20 cellular contexts compared by ENCODE assay signal in genomic region chr2:16785072-16785638, GRCh38.
"Had no signal": no experiment of that assay in that cellular context is flagged by ENCODE, and none has a peak within 500 bp of the region (broad histone marks: within the 10 kb centered on the region; RNA-seq: fewer than 3 reads in every experiment).

No MANE protein-coding gene starts in this region.

- ATAC-seq: foreskin keratinocyte; left cardiac atrium; left ventricle myocardium superior; naive thymus-derived CD4-positive, alpha-beta T cell; psoas muscle; sciatic nerve; stimulated activated memory B cell treated with anti-CD40 and anti-IgM and Interleukin-4, amounts not matched to agents 10 μg/mL and 1 μg/mL and 100 μg/mL, for 72 hours had no signal

- H3K27me3 Mint-ChIP-seq: stimulated activated memory B cell treated with anti-CD40 and anti-IgM and Interleukin-4, amounts not matched to agents 10 μg/mL and 1 μg/mL and 100 μg/mL, for 72 hours had no signal

- H3K27ac Mint-ChIP-seq: endodermal cell; naive thymus-derived CD4-positive, alpha-beta T cell; nephron progenitor cell; stimulated activated memory B cell treated with anti-CD40 and anti-IgM and Interleukin-4, amounts not matched to agents 10 μg/mL and 1 μg/mL and 100 μg/mL, for 72 hours; stimulated activated naive CD8-positive, alpha-beta T cell treated with anti-CD3 and anti-CD28 coated beads, Interleukin-15, Interleukin-2, amounts not matched to agents 100 ng/mL and 50 ng/mL, for 24 hours had no signal

- H3K4me3 Mint-ChIP-seq: endodermal cell; naive thymus-derived CD4-positive, alpha-beta T cell; nephron progenitor cell; stimulated activated memory B cell treated with anti-CD40 and anti-IgM and Interleukin-4, amounts not matched to agents 10 μg/mL and 1 μg/mL and 100 μg/mL, for 72 hours; stimulated activated naive CD8-positive, alpha-beta T cell treated with anti-CD3 and anti-CD28 coated beads, Interleukin-15, Interleukin-2, amounts not matched to agents 100 ng/mL and 50 ng/mL, for 24 hours had no signal

- H3K4me1 Mint-ChIP-seq: naive thymus-derived CD4-positive, alpha-beta T cell; stimulated activated memory B cell treated with anti-CD40 and anti-IgM and Interleukin-4, amounts not matched to agents 10 μg/mL and 1 μg/mL and 100 μg/mL, for 72 hours had no signal

- H3K36me3 Mint-ChIP-seq: naive thymus-derived CD4-positive, alpha-beta T cell had no signal

- DNase-seq: effector CD4-positive, alpha-beta T cell; endodermal cell; erythroblast; foreskin keratinocyte; head of caudate nucleus; kidney; left cardiac atrium; left ventricle myocardium superior; naive thymus-derived CD4-positive, alpha-beta T cell; nephron progenitor cell; psoas muscle; spleen; stimulated activated CD4-positive, alpha-beta T cell treated with anti-CD3 and anti-CD28 coated beads, Interleukin-15, amount 100 ng/mL, for 24 hours; stimulated activated CD4-positive, alpha-beta T cell treated with anti-CD3 and anti-CD28 coated beads, Interleukin-1b, Interleukin-23, amount 100 ng/mL, for 48 hours; stimulated activated CD4-positive, alpha-beta T cell treated with anti-CD3 and anti-CD28 coated beads, Interleukin-4, amount 100 ng/mL, for 24 hours; testis; transverse colon had no signal
